ENCODE assay signal across 17 cellular contexts in the genomic region with DNA sequence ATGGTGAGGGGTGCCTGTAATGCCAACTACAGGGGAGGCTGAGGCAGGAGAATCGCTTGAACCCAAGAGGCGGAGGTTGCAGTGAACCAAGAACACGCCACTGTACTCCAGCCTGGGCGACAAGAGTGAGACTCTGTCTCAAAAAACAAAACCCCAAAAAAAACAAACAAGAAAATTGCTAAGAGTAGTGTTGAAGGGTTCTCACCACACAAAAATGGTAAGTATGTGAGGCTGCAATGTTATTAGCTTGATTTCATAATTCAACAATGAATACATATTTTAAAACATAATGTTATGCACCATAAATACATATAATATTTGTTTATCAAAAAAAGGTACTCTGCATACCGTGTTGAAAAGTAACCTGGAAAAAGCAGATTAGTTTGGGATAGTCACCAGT.
"Had no signal": no experiment of that assay in that cellular context is flagged by ENCODE, and none has a peak within 500 bp of the region (broad histone marks: within the 10 kb centered on the region; RNA-seq: fewer than 3 reads in every experiment).

No MANE protein-coding gene starts in this region.

- H3K4me1 ChIP-seq: lower lobe of right lung, upper lobe of left lung had no signal

- DNase-seq: activated CD4-positive, alpha-beta T cell treated with anti-CD3 and anti-CD28 coated beads, Interleukin-2, amount 50 U/mL, for 4 hours; activated effector memory CD4-positive, alpha-beta T cell treated with anti-CD3 and anti-CD28 coated beads, Interleukin-2, amount 50 U/mL, for 16 hours; activated naive CD4-positive, alpha-beta T cell treated with anti-CD3 and anti-CD28 coated beads, Interleukin-2, amount 50 U/mL, for 16 hours; activated T-cell treated with anti-CD3 and anti-CD28 coated beads, Interleukin-2, amount 50 U/mL, for 72 hours; dorsolateral prefrontal cortex; endodermal cell; hypothalamus; lower lobe of right lung; spleen; stimulated activated CD4-positive, alpha-beta T cell treated with anti-CD3 and anti-CD28 coated beads, Interleukin-4, amount 100 ng/mL, for 4 hours; upper lobe of left lung had no signal

- H3K36me3 ChIP-seq: lower lobe of right lung, neutrophil, spleen, thoracic aorta, upper lobe of left lung had no signal

- H3K9me3 ChIP-seq: lower lobe of right lung, neutrophil, spleen, thoracic aorta, upper lobe of left lung had no signal

- ATAC-seq: activated CD4-positive, CD25-positive, alpha-beta regulatory T cell treated with anti-CD3 and anti-CD28 coated beads, Interleukin-2, amount 50 U/mL, for 24 hours; activated T-cell treated with anti-CD3 and anti-CD28 coated beads, Interleukin-2, amount 50 U/mL, for 72 hours; natural killer cell treated with Interleukin-12 subunit alpha and Interleukin-12 subunit beta and Interleukin-15 and Interleukin-18, amount 100 ng/mL, for 72 hours; sciatic nerve; stimulated activated memory B cell treated with anti-CD40 and anti-IgM and Interleukin-4, amounts not matched to agents 10 μg/mL and 1 μg/mL and 100 μg/mL, for 72 hours had no signal

- H3K4me3 ChIP-seq: dorsolateral prefrontal cortex, lower lobe of right lung, spleen, thoracic aorta, upper lobe of left lung had no signal

- H3K27ac ChIP-seq: dorsolateral prefrontal cortex, lower lobe of right lung, neutrophil, spleen, thoracic aorta, upper lobe of left lung had no signal

- H3K27me3 ChIP-seq: dorsolateral prefrontal cortex, neutrophil, upper lobe of left lung had no signal
